ENCODE assay signal across 16 cellular contexts in the genomic region with DNA sequence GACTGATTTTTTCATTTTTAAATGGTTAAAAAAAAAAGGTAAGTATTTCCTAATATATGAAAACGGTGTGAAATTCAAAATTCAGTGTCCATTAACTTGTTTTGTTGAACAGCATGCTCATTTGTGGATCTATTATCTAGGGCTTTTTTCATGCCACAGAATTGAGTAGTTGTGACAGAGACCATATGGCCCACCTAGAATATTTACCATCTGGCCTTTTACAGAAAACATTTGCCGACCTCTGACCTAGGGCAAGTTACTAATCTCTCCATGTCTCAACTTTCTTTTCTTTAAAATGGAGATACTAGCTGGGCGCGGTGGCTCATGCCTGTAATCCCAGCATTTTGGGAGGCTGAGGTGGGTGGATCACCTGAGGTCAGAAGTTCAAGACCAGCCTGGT. TPM values are rescaled to one million over a fixed set of nuclear protein-coding genes. Genes with fewer than 3 reads are reported as not detected.
DNase-seq lines count a peak whose midpoint lies in the region; ATAC-seq and TF ChIP-seq lines count a peak whose summit lies in the region.
"Had no signal": no experiment of that assay in that cellular context is flagged by ENCODE, and none has a peak within 500 bp of the region (broad histone marks: within the 10 kb centered on the region; RNA-seq: fewer than 3 reads in every experiment).

No MANE protein-coding gene starts in this region.

- no peak overlapping the region for H2AFZ ChIP-seq in ACC112 (ENCODE audit: low read length, unreplicated experiment)

- H3K36me3 ChIP-seq in ACC112 (ENCODE audit: insufficient read depth, low read length) (no peaks in the 10 kb centered on the region), Panc1 (ENCODE audit: control insufficient read depth, insufficient read depth, low read length) (no peaks in the 10 kb centered on the region), gastroesophageal sphincter (no peaks in the 10 kb centered on the region), stomach smooth muscle (ENCODE audit: control insufficient read depth in 2 of 2, insufficient read depth in 2 of 2, low read length in 2 of 2) (no peaks in the 10 kb centered on the region)
- H3K36me3 ChIP-seq: Peyer's patch had no signal

- H3K4me1 ChIP-seq in ACC112 (ENCODE audit: control insufficient read depth, insufficient read depth, low read length, unreplicated experiment) (peaks cover 57% of the 10 kb centered on the region), Panc1 (ENCODE audit: control insufficient read depth, insufficient read depth, low read length) (peaks cover 68% of the 10 kb centered on the region), gastroesophageal sphincter (peaks cover 12 to 69% (median 38%) of the 10 kb centered on the region in 3 donors), stomach smooth muscle (ENCODE audit: control insufficient read depth, insufficient read depth, low read length) (peaks cover 56% of the 10 kb centered on the region)

- in situ Hi-C loops in Panc1 (cut with HindIII; ENCODE audit: low pct_unique_long_range_greater_than_20kb, low sequenced_read_pairs), result no loop called here

- intact Hi-C loops in Panc1 (cut with micrococcal nuclease; ENCODE audit: unreplicated experiment), result no loop called here

- TF ChIP-seq CTCF in Panc1 (IDR thresholded peaks at IDR 0.05) (no peak), gastroesophageal sphincter (IDR thresholded peaks at IDR 0.05) (no peak)

- POLR2A ChIA-PET in Panc1 (lab: Charles Lee), result interaction anchor here (0.6 kb wide), 1 partner anchor 477 kb away, joined by 3 read pairs; the partner anchor contains the start of gene INPP5F

- H3K4me3 ChIP-seq in ACC112 (ENCODE audit: low read depth, low read length) (no peak overlapping the region), Panc1 (ENCODE audit: low read depth in 2 of 2, low read length in 2 of 2) (no peak overlapping the region), gastroesophageal sphincter (no peak overlapping the region), stomach smooth muscle (ENCODE audit: low read length in 2 of 2) (no peak overlapping the region)
- H3K4me3 ChIP-seq: Peyer's patch, SK-N-MC had no signal

- no peaks in the 10 kb centered on the region for H3K9me3 ChIP-seq in Panc1 (ENCODE audit: control insufficient read depth, insufficient read depth, low read depth, low read length)
- no peaks in the 10 kb centered on the region for H3K9me3 ChIP-seq in gastroesophageal sphincter
- no peaks in the 10 kb centered on the region for H3K9me3 ChIP-seq in stomach smooth muscle (ENCODE audit: control insufficient read depth in 2 of 2, low read length in 2 of 2)
- H3K9me3 ChIP-seq: Caco-2, Peyer's patch had no signal

- TF ChIP-seq POLR2A in gastroesophageal sphincter (IDR thresholded peaks at IDR 0.05), result no peak

- DNase-seq in Panc1 (ENCODE audit: low read depth, low spot score) (no peak), glomerular visceral epithelial cell (ENCODE audit: extremely low spot score) (no peak), GM19240 (ENCODE audit: insufficient read length, low spot score) (no peak)
- DNase-seq in stimulated activated naive CD4-positive, alpha-beta T cell treated with Interleukin-2 at 50 U/mL for 16 hours (lab: John Stamatoyannopoulos, UW), result no peak
- DNase-seq: Caco-2; CD4-positive, alpha-beta T cell; KG1; NCI-H1694 treated with DMSO at 0.1 percent for 48 hours; NCI-H2107; NCI-H226; Peyer's patch had no signal

- H3K79me2 ChIP-seq in ACC112 (ENCODE audit: control insufficient read depth, insufficient read depth, low read length, unreplicated experiment), result peaks cover 10% of the 10 kb centered on the region

- no peak overlapping the region for H3K9ac ChIP-seq in stomach smooth muscle (ENCODE audit: low read length in 2 of 2)

- ATAC-seq in Panc1 (no peak), gastroesophageal sphincter (no peak), GM21360 (IDR thresholded peaks at IDR 0.05; ENCODE audit: unreplicated experiment) (no peak)

- TF ChIP-seq EP300 in gastroesophageal sphincter (IDR thresholded peaks at IDR 0.05), result no peak

- BruUV-seq in Panc1 (replicated peaks; lab: Mats Ljungman, UMichigan), result no TSS peak

- CTCF ChIA-PET in Panc1 (lab: Charles Lee), result no interaction called here

- WGBS in gastroesophageal sphincter (ENCODE audit: low coverage in 1 of 2), 2 donors, result 81 to 92% methylated on average over 3 to 4 of the region's 4 CpGs

- H3K27ac ChIP-seq in ACC112 (ENCODE audit: low read depth, low read length) (peak overlapping the region; percentile 17; the same call in 1 of the 2 replicates), Panc1 (ENCODE audit: low read length) (peak overlapping the region; percentile 87), gastroesophageal sphincter (peak overlapping the region in 3 of 4 donors; percentile 2 to 81 (median 78)), stomach smooth muscle (ENCODE audit: low read length) (peak overlapping the region; percentile 18)
- H3K27ac ChIP-seq: SK-N-MC had no signal

- no peaks in the 10 kb centered on the region for H3K27me3 ChIP-seq in ACC112 (ENCODE audit: insufficient read depth, low read length)
- H3K27me3 ChIP-seq in Panc1 (ENCODE audit: control insufficient read depth, insufficient read depth, low read length), result no peaks in the 10 kb centered on the region
- H3K27me3 ChIP-seq in gastroesophageal sphincter, result no peaks in the 10 kb centered on the region
- H3K27me3 ChIP-seq in stomach smooth muscle (ENCODE audit: control insufficient read depth in 1 of 2, insufficient read depth in 2 of 2, low read length in 2 of 2), result no peaks in the 10 kb centered on the region
- H3K27me3 ChIP-seq: Peyer's patch had no signal

RNA-seq across cellular contexts. Expression of gene GRK5, which starts 41.3 kb away (rescaled TPM):
- total RNA-seq in Panc1 (2021; ENCODE audit: unreplicated experiment) (29.0 TPM), gastroesophageal sphincter (10 to 100 TPM; 28.8 to 71.6 (median 47.7) TPM)
- polyA plus RNA-seq in Panc1 (2012; ENCODE audit: insufficient read length), result 23.6 TPM

Comparison
In these comparisons a context has a peak if more than half of its experiments do, and no peak if none do; other contexts are left out.
1. H3K27ac ChIP-seq: peak in every context shown above with its lines; median percentile 87 in Panc1; 78 in gastroesophageal sphincter; 18 in stomach smooth muscle; 17 in ACC112.